Comparison of ENCODE assay signal across 9 cellular contexts in genomic region chr1:50418600-50419109, GRCh38. TPM values are rescaled to one million over a fixed set of nuclear protein-coding genes. Genes with fewer than 3 reads are reported as not detected.
DNase-seq lines count a peak whose midpoint lies in the region; ATAC-seq, FAIRE-seq and TF ChIP-seq lines count a peak whose summit lies in the region.
"Had no signal": no experiment of that assay in that cellular context is flagged by ENCODE, and none has a peak within 500 bp of the region (broad histone marks: within the 10 kb centered on the region; RNA-seq: fewer than 3 reads in every experiment).

No MANE protein-coding gene starts in this region.

- no peak overlapping the region for H3K4ac ChIP-seq in H1 (replicated peaks; ENCODE audit: insufficient read length, low read depth, low read length)

- peaks cover 24% of the 10 kb centered on the region for H3K4me1 Mint-ChIP-seq in activated CD4-positive, alpha-beta T cell treated with anti-CD3 and anti-CD28 coated beads, Interleukin-2, amount 10 ng/mL, durations not matched to agents 24 days and 14 days

- POLR2A ChIA-PET in H1 (lab: Charles Lee; ENCODE audit: partially characterized antibody): no interaction called here

- H3K36me3 ChIP-seq in H1 (ENCODE audit: control insufficient read depth in 2 of 4, insufficient read depth in 4 of 4, low read length in 3 of 4): peaks cover 0 to 13% (median 0%) of the 10 kb centered on the region in 4 experiments; a peak in 1 of 8 replicates
- H3K36me3 ChIP-seq in mesodermal cell (ENCODE audit: control insufficient read depth, insufficient read depth, low read length): no peaks in the 10 kb centered on the region
- no peaks in the 10 kb centered on the region for H3K36me3 ChIP-seq in thyroid gland
- H3K36me3 ChIP-seq in gastroesophageal sphincter: no peaks in the 10 kb centered on the region

- H3K4me3 ChIP-seq in H1 (ENCODE audit: extremely low read depth in 1 of 4, insufficient read depth in 2 of 4, low read depth in 3 of 4, low read length in 4 of 4) (peak overlapping the region; percentile 15 to 51 (median 36); a peak in 7 of 8 replicates), mesodermal cell (ENCODE audit: extremely low read depth, insufficient read depth, low read length, poor library complexity, severe bottlenecking) (peak overlapping the region; percentile 12), thyroid gland (replicated peaks in 1 of 3) (peak overlapping the region in 1 of 3 donors; percentile 31), gastroesophageal sphincter (peak overlapping the region in 1 of 2 donors; percentile 40)

- H4K91ac ChIP-seq in H1 (replicated peaks; ENCODE audit: insufficient read length, low read length): no peak overlapping the region

- TF ChIP-seq POLR2A in H1 (IDR thresholded peaks at IDR 0.05; ENCODE audit: control extremely low read depth in 1 of 2, low read depth in 2 of 2, low read length in 2 of 2) (no peak), thyroid gland (IDR thresholded peaks at IDR 0.05) (no peak), gastroesophageal sphincter (IDR thresholded peaks at IDR 0.05) (no peak)

- H2BK15ac ChIP-seq in H1 (ENCODE audit: low read length): no peak overlapping the region

- CTCF ChIA-PET in H1 (lab: Charles Lee; ENCODE audit: partially characterized antibody): no interaction called here

- 1% methylated on average over 56 of the region's 64 CpGs; no CpG with 5 or more reads in 1 of the 2 experiments for WGBS in H1 (ENCODE audit: extremely low coverage in 1 of 2, insufficient coverage in 1 of 2, insufficient read length in 1 of 2, insufficient replicate concordance in 2 of 2, low coverage in 1 of 2, low lambda C conversion rate in 2 of 2, missing lambda C conversion rate in 1 of 2), 2 experiments
- 1 to 2% methylated on average over 57 to 58 of the region's 64 CpGs for WGBS in mesodermal cell (ENCODE audit: insufficient coverage in 2 of 2), 2 experiments
- WGBS in thyroid gland, 2 donors: 1% methylated on average over 24 of the region's 64 CpGs; no CpG with 5 or more reads in 1 of the 2 donors
- no CpG with 5 or more reads among the region's 64 CpGs for WGBS in gastroesophageal sphincter (ENCODE audit: low coverage in 1 of 2), 2 donors

- H3K56ac ChIP-seq in H1 (replicated peaks; ENCODE audit: insufficient read length, low read depth, low read length): no peak overlapping the region

- no peak overlapping the region for H2AFZ ChIP-seq in H1 (ENCODE audit: low read length)

- peak overlapping the region; percentile 51; the same call in 1 of the 2 replicates for H3K18ac ChIP-seq in H1 (ENCODE audit: extremely low read depth, low read length)

- H2BK120ac ChIP-seq in H1 (replicated peaks; ENCODE audit: low read depth, low read length): no peak overlapping the region

- H4K5ac ChIP-seq in H1 (ENCODE audit: insufficient read length, low read depth, low read length): no peak overlapping the region

- H3K4me2 ChIP-seq in H1 (ENCODE audit: insufficient read depth in 1 of 2, low read depth in 2 of 2, low read length in 2 of 2): peak overlapping the region; percentile 42 to 70

- no peak overlapping the region for H3K14ac ChIP-seq in H1 (ENCODE audit: insufficient read length)

- H3K79me2 ChIP-seq in H1 (ENCODE audit: control insufficient read depth in 1 of 2, insufficient read depth in 2 of 2, low read length in 2 of 2): no peaks in the 10 kb centered on the region

- no peak for TF ChIP-seq RAD21 in H1 (IDR thresholded peaks at IDR 0.05 in 1 of 2, conservative IDR thresholded peaks at IDR 0.05 in 1 of 2; ENCODE audit: low read depth in 2 of 2, low read length in 2 of 2)

- H2BK20ac ChIP-seq in H1 (ENCODE audit: low read length): no peak overlapping the region

- ATAC-seq in gastroesophageal sphincter (no peak), HG02970 (IDR thresholded peaks at IDR 0.05; ENCODE audit: low FRiP score, unreplicated experiment) (no peak)

- H3K23me2 ChIP-seq in H1 (ENCODE audit: low read depth, low read length): peaks cover 15% of the 10 kb centered on the region

- H3K4me1 ChIP-seq in H1 (replicated peaks in 1 of 4; ENCODE audit: control insufficient read depth in 3 of 4, insufficient read depth in 4 of 4, low read length in 3 of 4) (peaks cover 4 to 30% (median 21%) of the 10 kb centered on the region in 4 experiments; a peak in 6 of 7 replicates), mesodermal cell (ENCODE audit: control insufficient read depth, insufficient read depth, low read length, poor library complexity, severe bottlenecking) (peaks cover 4% of the 10 kb centered on the region), thyroid gland (peaks cover 6 to 52% of the 10 kb centered on the region in 2 donors), gastroesophageal sphincter (peaks cover 0 to 80% (median 29%) of the 10 kb centered on the region in 3 donors)

- FAIRE-seq in H1 (lab: Jason Lieb, UNC): no peak

- H3K27me3 ChIP-seq in H1 (replicated peaks in 1 of 4; ENCODE audit: control insufficient read depth in 3 of 4, extremely low read depth in 1 of 4, insufficient read depth in 3 of 4, low read length in 3 of 4) (peaks cover 98 to 100% (median 100%) of the 10 kb centered on the region in 4 experiments), thyroid gland (peaks cover 57% of the 10 kb centered on the region), gastroesophageal sphincter (peaks cover 100% of the 10 kb centered on the region)

- no peak overlapping the region for H3K27ac ChIP-seq in H1 (ENCODE audit: low read depth, low read length)
- H3K27ac ChIP-seq in mesodermal cell (ENCODE audit: low read depth, low read length, severe bottlenecking): no peak overlapping the region
- H3K27ac ChIP-seq in thyroid gland: no peak overlapping the region
- H3K27ac ChIP-seq in gastroesophageal sphincter: no peak overlapping the region

- H2BK5ac ChIP-seq in H1 (ENCODE audit: low read depth, low read length): no peak overlapping the region

- H3K9me3 ChIP-seq in H1 (ENCODE audit: insufficient read depth in 2 of 2, low read depth in 1 of 2, low read length in 1 of 2) (peaks cover 0 to 3% of the 10 kb centered on the region in 2 experiments; a peak in 1 of 4 replicates), mesodermal cell (ENCODE audit: control insufficient read depth, low read length) (no peaks in the 10 kb centered on the region), thyroid gland (no peaks in the 10 kb centered on the region), gastroesophageal sphincter (no peaks in the 10 kb centered on the region)

- no peak overlapping the region for H3K4me3 Mint-ChIP-seq in activated CD4-positive, alpha-beta T cell treated with anti-CD3 and anti-CD28 coated beads, Interleukin-2, amount 10 ng/mL, durations not matched to agents 24 days and 14 days

- H4K8ac ChIP-seq in H1 (ENCODE audit: extremely low read depth, insufficient read depth, low read length): peak overlapping the region; percentile 57

- H3K23ac ChIP-seq in H1 (ENCODE audit: insufficient read length): no peak overlapping the region

- peaks cover 16% of the 10 kb centered on the region for H3K36me3 Mint-ChIP-seq in activated CD4-positive, alpha-beta T cell treated with anti-CD3 and anti-CD28 coated beads, Interleukin-2, amount 10 ng/mL, durations not matched to agents 24 days and 14 days (ENCODE audit: low read depth)

- no peak overlapping the region for H3K27ac Mint-ChIP-seq in activated CD4-positive, alpha-beta T cell treated with anti-CD3 and anti-CD28 coated beads, Interleukin-2, amount 10 ng/mL, durations not matched to agents 24 days and 14 days

- peaks cover 76% of the 10 kb centered on the region for H3K27me3 Mint-ChIP-seq in activated CD4-positive, alpha-beta T cell treated with anti-CD3 and anti-CD28 coated beads, Interleukin-2, amount 10 ng/mL, durations not matched to agents 24 days and 14 days

- intact Hi-C loops in activated CD4-positive, alpha-beta T cell treated with anti-CD3 and anti-CD28 coated beads, Interleukin-2, amount 10 ng/mL, durations not matched to agents 24 days and 14 days (cut with micrococcal nuclease): no loop called here
- intact Hi-C loops in thyroid gland (cut with DNase I): no loop called here

- no peak for TF ChIP-seq CTCF in H1 (IDR thresholded peaks at IDR 0.05; ENCODE audit: control extremely low read depth in 1 of 3, insufficient read depth in 1 of 3, low read depth in 1 of 3, low read length in 3 of 3)
- TF ChIP-seq CTCF in thyroid gland (IDR thresholded peaks at IDR 0.05): no peak
- TF ChIP-seq CTCF in gastroesophageal sphincter (IDR thresholded peaks at IDR 0.05): no peak

- peaks cover 11 to 33% of the 10 kb centered on the region in 2 experiments for H4K20me1 ChIP-seq in H1 (replicated peaks in 1 of 2; ENCODE audit: control insufficient read depth in 1 of 2, insufficient read depth in 2 of 2, low read length in 2 of 2)

- no peak overlapping the region for H2BK12ac ChIP-seq in H1 (ENCODE audit: low read depth, low read length)

- peaks cover 15% of the 10 kb centered on the region for H3K9me3 Mint-ChIP-seq in activated CD4-positive, alpha-beta T cell treated with anti-CD3 and anti-CD28 coated beads, Interleukin-2, amount 10 ng/mL, durations not matched to agents 24 days and 14 days

- DNase-seq in activated CD4-positive, alpha-beta T cell treated with anti-CD3 and anti-CD28 coated beads, Interleukin-2, amount 10 ng/mL, durations not matched to agents 24 days and 14 days: peak; percentile 57
- DNase-seq in activated CD4-positive, alpha-beta T cell treated with anti-CD3 and anti-CD28 coated beads, Interleukin-2, amount 50 U/mL, for 1 hour: no peak
- DNase-seq in H1 (ENCODE audit: low read depth in 1 of 2, low spot score in 2 of 2): peak in 1 of 2 experiments; percentile 72
- DNase-seq in thyroid gland: peak; percentile 22 to 28
- no peak for DNase-seq in NOMO-1 treated with dmso at 0.1 percent for 144 hours (lab: John Stamatoyannopoulos, UW; ENCODE audit: unreplicated experiment)
- DNase-seq: HCEC 1CT had no signal

- H3K79me1 ChIP-seq in H1 (ENCODE audit: low read depth, low read length): no peaks in the 10 kb centered on the region

- TF ChIP-seq EP300 in H1 (IDR thresholded peaks at IDR 0.05; ENCODE audit: borderline replicate concordance in 1 of 2, low read depth in 2 of 2, low read length in 2 of 2) (no peak), gastroesophageal sphincter (IDR thresholded peaks at IDR 0.05) (no peak)

- H3K9ac ChIP-seq in H1 (replicated peaks in 1 of 4; ENCODE audit: extremely low read depth in 1 of 4, low read depth in 3 of 4, low read length in 3 of 4): no peak overlapping the region

- no peak overlapping the region for H2AK5ac ChIP-seq in H1 (ENCODE audit: low read depth, low read length)

RNA-seq across cellular contexts. Expression of gene DMRTA2, which starts 4.6 kb away (rescaled TPM):
- total RNA-seq in activated CD4-positive, alpha-beta T cell treated with anti-CD3 and anti-CD28 coated beads, Interleukin-2, amount 10 ng/mL, durations not matched to agents 24 days and 14 days: not detected in 2 replicates
- not detected in 2 replicates for total RNA-seq in H1 (2021; fragmentation: NEBNext Ultra II Directional; extraction: Animal tissue kit (Norgen Biotek cat#: 25700))
- polyA plus RNA-seq in H1 (2011; rRNA removed): 0.03 TPM in 1 of 2 replicates, not detected in the other
- polyA plus RNA-seq in H1 (2011; cell fraction: cytosol; rRNA removed): 0.03 TPM
- not detected for polyA plus RNA-seq in H1 (2011; cell fraction: nucleus; rRNA removed)
- 0.05 TPM in 1 of 4 replicates, not detected in the others for polyA plus RNA-seq in H1 (2012, experiment 1 of 2)
- polyA plus RNA-seq in H1 (2012, experiment 2 of 2): not detected
- polyA plus RNA-seq in H1 (2013, experiment 1 of 2): 0.02 TPM
- polyA plus RNA-seq in H1 (2013, experiment 2 of 2): 0.02 TPM
- polyA minus RNA-seq in H1 (2011; rRNA and poly(A)+ RNA removed): not detected in 2 replicates
- polyA minus RNA-seq in H1 (2011; cell fraction: cytosol; rRNA and poly(A)+ RNA removed): not detected
- not detected for polyA minus RNA-seq in H1 (2011; cell fraction: nucleus; rRNA and poly(A)+ RNA removed)
- polyA plus RNA-seq in mesodermal cell (2013, experiment 1 of 2): 0.37 TPM
- 0.35 TPM for polyA plus RNA-seq in mesodermal cell (2013, experiment 2 of 2)
- not detected for total RNA-seq in thyroid gland
- total RNA-seq in gastroesophageal sphincter: 1 to 10 TPM in 1 of 4 donors, not detected in 3; 1.2 TPM

Comparison
In these comparisons a context has a peak if more than half of its experiments do, and no peak if none do; other contexts are left out.
1. DNase-seq: peak in activated CD4-positive, alpha-beta T cell treated with anti-CD3 and anti-CD28 coated beads, Interleukin-2, amount 10 ng/mL, durations not matched to agents 24 days and 14 days (single experiment) and thyroid gland (2 of 2); none in activated CD4-positive, alpha-beta T cell treated with anti-CD3 and anti-CD28 coated beads, Interleukin-2, amount 50 U/mL, for 1 hour (single experiment) and NOMO-1 treated with dmso at 0.1 percent for 144 hours (single experiment).